ENCODE assay signal across 25 cellular contexts in the genomic region with DNA sequence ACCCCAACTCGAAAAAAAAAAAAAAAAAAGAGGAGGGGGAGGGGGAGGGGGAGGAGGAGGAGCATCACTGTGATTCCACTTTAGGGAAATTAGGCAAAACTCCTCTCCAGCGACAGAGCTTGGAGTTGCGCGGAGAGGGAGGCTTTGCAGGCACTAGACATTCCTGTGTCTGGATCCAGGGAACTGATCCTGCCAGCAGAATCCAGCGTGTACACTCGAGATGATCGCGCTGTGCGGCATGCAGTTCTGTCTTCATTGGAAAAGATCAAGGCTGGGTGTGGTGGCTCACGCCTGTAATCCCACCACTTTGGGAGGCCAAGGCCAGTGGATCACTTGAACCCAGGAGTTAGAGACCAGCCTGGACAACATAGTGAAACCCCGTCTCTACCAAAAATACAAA.
"Had no signal": no experiment of that assay in that cellular context is flagged by ENCODE, and none has a peak within 500 bp of the region (broad histone marks: within the 10 kb centered on the region; RNA-seq: fewer than 3 reads in every experiment).

No MANE protein-coding gene starts in this region.

- H3K4me3 ChIP-seq: body of pancreas, cardiac muscle cell, gastroesophageal sphincter, heart right ventricle, lung, psoas muscle, right atrium auricular region, transverse colon, vagina had no signal

- H3K9me3 Mint-ChIP-seq: activated CD4-positive, alpha-beta memory T cell treated with anti-CD3 and anti-CD28 coated beads, Interleukin-2, amount 10 ng/mL, durations not matched to agents 7 days and 5 days; activated CD4-positive, alpha-beta T cell treated with anti-CD3 and anti-CD28 coated beads, Interleukin-2, amount 10 ng/mL, durations not matched to agents 24 days and 14 days; activated naive CD4-positive, alpha-beta T cell treated with anti-CD3 and anti-CD28 coated beads, Interleukin-2, amount 10 ng/mL, durations not matched to agents 7 days and 5 days; naive thymus-derived CD8-positive, alpha-beta T cell; stimulated activated naive CD8-positive, alpha-beta T cell treated with anti-CD3 and anti-CD28 coated beads, Interleukin-15, Interleukin-2, amounts not matched to agents 100 ng/mL and 50 ng/mL, for 24 hours; T-cell; T-helper 2 cell treated with Interferon-gamma antibody and Interleukin-4, amounts not matched to agents 5 μg/mL and 100 μg/mL, for 36 hours had no signal

- H3K27ac ChIP-seq: cardiac muscle cell, VCaP had no signal

- H3K27ac Mint-ChIP-seq: activated CD4-positive, alpha-beta memory T cell treated with anti-CD3 and anti-CD28 coated beads, Interleukin-2, amount 10 ng/mL, durations not matched to agents 7 days and 5 days; activated CD4-positive, alpha-beta T cell treated with anti-CD3 and anti-CD28 coated beads, Interleukin-2, amount 10 ng/mL, durations not matched to agents 24 days and 14 days; activated CD8-positive, alpha-beta memory T cell treated with anti-CD3 and anti-CD28 coated beads, Interleukin-2, amount 10 ng/mL, durations not matched to agents 7 days and 5 days; activated naive CD4-positive, alpha-beta T cell treated with anti-CD3 and anti-CD28 coated beads, Interleukin-2, amount 10 ng/mL, durations not matched to agents 7 days and 5 days; naive thymus-derived CD8-positive, alpha-beta T cell; stimulated activated naive CD8-positive, alpha-beta T cell treated with anti-CD3 and anti-CD28 coated beads, Interleukin-15, Interleukin-2, amounts not matched to agents 100 ng/mL and 50 ng/mL, for 24 hours; T-cell; T-helper 2 cell treated with Interferon-gamma antibody and Interleukin-4, amounts not matched to agents 5 μg/mL and 100 μg/mL, for 36 hours had no signal

- ATAC-seq: activated CD4-positive, CD25-positive, alpha-beta regulatory T cell treated with anti-CD3 and anti-CD28 coated beads, Interleukin-2, amount 50 U/mL, for 24 hours; activated CD8-positive, alpha-beta memory T cell treated with anti-CD3 and anti-CD28 coated beads, Interleukin-2, amount 10 ng/mL, durations not matched to agents 7 days and 5 days; body of pancreas; gastroesophageal sphincter; heart right ventricle; left lobe of liver; naive thymus-derived CD8-positive, alpha-beta T cell; psoas muscle; T-cell had no signal

- H3K9me3 ChIP-seq: body of pancreas, gastroesophageal sphincter, heart right ventricle, psoas muscle, right atrium auricular region, transverse colon, vagina had no signal

- DNase-seq: activated CD4-positive, alpha-beta memory T cell treated with anti-CD3 and anti-CD28 coated beads, Interleukin-2, amount 10 ng/mL, durations not matched to agents 7 days and 5 days; activated CD4-positive, alpha-beta T cell treated with anti-CD3 and anti-CD28 coated beads, Interleukin-2, amount 10 ng/mL, durations not matched to agents 24 days and 14 days; activated CD8-positive, alpha-beta memory T cell treated with anti-CD3 and anti-CD28 coated beads, Interleukin-2, amount 10 ng/mL, durations not matched to agents 7 days and 5 days; activated effector memory CD4-positive, alpha-beta T cell treated with anti-CD3 and anti-CD28 coated beads, Interleukin-2, amount 50 U/mL, for 16 hours; activated naive CD4-positive, alpha-beta T cell treated with anti-CD3 and anti-CD28 coated beads, Interleukin-2, amount 10 ng/mL, durations not matched to agents 7 days and 5 days; activated T-cell treated with anti-CD3 and anti-CD28 coated beads for 4 hours; heart right ventricle; kidney; naive thymus-derived CD8-positive, alpha-beta T cell; psoas muscle; stimulated activated CD4-positive, alpha-beta T cell treated with anti-CD3 and anti-CD28 coated beads, Interleukin-12 subunit alpha, Interleukin-12 subunit beta, amount 100 ng/mL, for 4 hours; stimulated activated CD4-positive, alpha-beta T cell treated with anti-CD3 and anti-CD28 coated beads, Interleukin-4, amount 100 ng/mL, for 4 hours; T-cell; transverse colon had no signal

- H3K4me1 Mint-ChIP-seq: activated CD4-positive, alpha-beta T cell treated with anti-CD3 and anti-CD28 coated beads, Interleukin-2, amount 10 ng/mL, durations not matched to agents 24 days and 14 days; activated CD8-positive, alpha-beta memory T cell treated with anti-CD3 and anti-CD28 coated beads, Interleukin-2, amount 10 ng/mL, durations not matched to agents 7 days and 5 days had no signal

- H3K27me3 ChIP-seq: body of pancreas, cardiac muscle cell, gastroesophageal sphincter, heart right ventricle, right atrium auricular region, transverse colon, vagina had no signal

- H3K27me3 Mint-ChIP-seq: naive thymus-derived CD8-positive, alpha-beta T cell; stimulated activated naive CD8-positive, alpha-beta T cell treated with anti-CD3 and anti-CD28 coated beads, Interleukin-15, Interleukin-2, amounts not matched to agents 100 ng/mL and 50 ng/mL, for 24 hours had no signal

- H3K36me3 ChIP-seq: cardiac muscle cell, gastroesophageal sphincter, heart right ventricle, right atrium auricular region, transverse colon, vagina had no signal

- H3K4me3 Mint-ChIP-seq: activated CD4-positive, alpha-beta memory T cell treated with anti-CD3 and anti-CD28 coated beads, Interleukin-2, amount 10 ng/mL, durations not matched to agents 7 days and 5 days; activated CD4-positive, alpha-beta T cell treated with anti-CD3 and anti-CD28 coated beads, Interleukin-2, amount 10 ng/mL, durations not matched to agents 24 days and 14 days; activated CD8-positive, alpha-beta memory T cell treated with anti-CD3 and anti-CD28 coated beads, Interleukin-2, amount 10 ng/mL, durations not matched to agents 7 days and 5 days; activated naive CD4-positive, alpha-beta T cell treated with anti-CD3 and anti-CD28 coated beads, Interleukin-2, amount 10 ng/mL, durations not matched to agents 7 days and 5 days; naive thymus-derived CD8-positive, alpha-beta T cell; stimulated activated naive CD8-positive, alpha-beta T cell treated with anti-CD3 and anti-CD28 coated beads, Interleukin-15, Interleukin-2, amounts not matched to agents 100 ng/mL and 50 ng/mL, for 24 hours; T-cell; T-helper 2 cell treated with Interferon-gamma antibody and Interleukin-4, amounts not matched to agents 5 μg/mL and 100 μg/mL, for 36 hours had no signal

- H3K36me3 Mint-ChIP-seq: activated CD8-positive, alpha-beta memory T cell treated with anti-CD3 and anti-CD28 coated beads, Interleukin-2, amount 10 ng/mL, durations not matched to agents 7 days and 5 days; activated naive CD4-positive, alpha-beta T cell treated with anti-CD3 and anti-CD28 coated beads, Interleukin-2, amount 10 ng/mL, durations not matched to agents 7 days and 5 days; naive thymus-derived CD8-positive, alpha-beta T cell; T-cell had no signal
